In genomic region chr1:1917304-1917976, GRCh38 we compare ENCODE assay signal across 1 cellular context.
TF ChIP-seq lines count a peak whose summit lies in the region.

No MANE protein-coding gene starts in this region.

TF ChIP-seq in GM23338, 12 proteins besides CTCF, POLR2A, EP300 and RAD21 (continued from another document):
- TF ChIP-seq REST (IDR thresholded peaks at IDR 0.05; ENCODE audit: unreplicated experiment) (no peak), ZNF114 (CRISPR knock-in tag; IDR thresholded peaks at IDR 0.05) (no peak), EZH2 (IDR thresholded peaks at IDR 0.05; ENCODE audit: low read depth, unreplicated experiment) (no peak), EZH2phosphoT487 (IDR thresholded peaks at IDR 0.05; ENCODE audit: unreplicated experiment) (no peak), ZNF331 (CRISPR knock-in tag; IDR thresholded peaks at IDR 0.05; ENCODE audit: low read depth) (no peak), STAT1 (IDR thresholded peaks at IDR 0.05; ENCODE audit: unreplicated experiment) (no peak), ZNF462 (CRISPR knock-in tag; IDR thresholded peaks at IDR 0.05) (no peak), CREB1 (CRISPR knock-in tag; IDR thresholded peaks at IDR 0.05; ENCODE audit: low read depth) (no peak)
